Comparison of ENCODE assay signal across 8 cellular contexts in the genomic region with DNA sequence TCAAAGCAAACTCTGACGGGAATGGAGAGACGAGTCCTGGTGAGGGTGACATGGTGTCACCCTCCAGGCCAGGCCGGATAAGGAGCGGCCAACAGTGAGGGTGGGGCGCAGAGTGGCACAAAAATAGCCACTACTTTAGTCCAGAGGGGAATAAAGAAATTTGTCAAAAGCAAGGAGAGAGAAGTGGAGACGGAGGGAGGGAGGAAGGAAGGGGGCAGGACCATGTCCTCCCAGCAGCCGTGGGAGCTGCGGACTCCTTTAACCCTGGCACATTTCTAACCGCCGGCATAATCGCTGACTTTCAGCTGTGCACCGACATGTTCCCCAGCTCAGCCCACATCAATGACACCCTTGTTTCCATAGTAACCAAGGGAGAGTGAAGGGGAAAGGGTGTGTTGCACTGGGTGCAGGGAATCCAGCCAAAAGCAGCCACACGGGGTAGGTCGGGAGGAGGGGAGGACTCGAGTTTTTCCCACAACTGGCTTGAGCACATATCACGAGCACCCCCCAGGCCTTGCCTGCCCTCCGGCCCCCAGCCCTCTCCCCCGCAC. TPM values are rescaled to one million over a fixed set of nuclear protein-coding genes. Genes with fewer than 3 reads are reported as not detected.
DNase-seq lines count a peak whose midpoint lies in the region; ATAC-seq, FAIRE-seq and TF ChIP-seq lines count a peak whose summit lies in the region.

No MANE protein-coding gene starts in this region.

- H3K4me1 Mint-ChIP-seq in activated T-cell treated with anti-CD3 and anti-CD28 coated beads, Interleukin-2, amount 50 U/mL, for 72 hours (ENCODE audit: low read depth): peaks cover 34% of the 10 kb centered on the region
- peaks cover 23 to 83% (median 61%) of the 10 kb centered on the region in 4 donors for H3K4me1 Mint-ChIP-seq in naive thymus-derived CD8-positive, alpha-beta T cell

- H3K36me3 Mint-ChIP-seq in activated T-cell treated with anti-CD3 and anti-CD28 coated beads, Interleukin-2, amount 50 U/mL, for 72 hours (ENCODE audit: insufficient read depth in 2 of 2): no peaks in the 10 kb centered on the region
- no peaks in the 10 kb centered on the region for H3K36me3 Mint-ChIP-seq in naive thymus-derived CD8-positive, alpha-beta T cell

- DNase-seq in GM12891 (ENCODE audit: insufficient read length, low spot score) (peak; percentile 60), NCI-H2227 (lab: John Stamatoyannopoulos, UW; ENCODE audit: unreplicated experiment) (peak; percentile 76), fibroblast of gingiva (ENCODE audit: low read depth) (peak; percentile 62), T1000 (lab: John Stamatoyannopoulos, UW) (no peak), HEK293T (ENCODE audit: extremely low spot score) (no peak)
- peak; percentile 67 to 73 for DNase-seq in activated T-cell treated with anti-CD3 and anti-CD28 coated beads, Interleukin-2, amount 50 U/mL, for 72 hours
- peak; percentile 50 to 92 (median 85) for DNase-seq in naive thymus-derived CD8-positive, alpha-beta T cell
- DNase-seq in stimulated activated naive CD4-positive, alpha-beta T cell (lab: John Stamatoyannopoulos, UW): peak; percentile 50 to 89 (median 82)

- peak overlapping the region; percentile 82 to 83 for H3K4me3 Mint-ChIP-seq in activated T-cell treated with anti-CD3 and anti-CD28 coated beads, Interleukin-2, amount 50 U/mL, for 72 hours
- peak overlapping the region; percentile 75 to 91 (median 87) for H3K4me3 Mint-ChIP-seq in naive thymus-derived CD8-positive, alpha-beta T cell

- no peaks in the 10 kb centered on the region for H3K27me3 Mint-ChIP-seq in activated T-cell treated with anti-CD3 and anti-CD28 coated beads, Interleukin-2, amount 50 U/mL, for 72 hours (ENCODE audit: low read depth)
- no peaks in the 10 kb centered on the region for H3K27me3 Mint-ChIP-seq in naive thymus-derived CD8-positive, alpha-beta T cell

- peak; percentile 91 to 92 for ATAC-seq in activated T-cell treated with anti-CD3 and anti-CD28 coated beads, Interleukin-2, amount 50 U/mL, for 72 hours (replicated peaks in 1 of 2)
- ATAC-seq in naive thymus-derived CD8-positive, alpha-beta T cell: peak; percentile 87 to 95

- CTCF ChIA-PET in HEK293T (lab: Yijun Ruan, JAX): interaction anchor here (0.6 to 1.7 kb wide), 3 partner anchors 21 to 1660 kb away, joined by 3 read pairs; no protein-coding TSS in a partner anchor

- FAIRE-seq in GM12891 (lab: Jason Lieb, UNC): peak; percentile 88

- TF ChIP-seq POLR2A in GM12891 (IDR thresholded peaks at IDR 0.05; ENCODE audit: low read depth, low read length): no peak

- POLR2A ChIA-PET in naive thymus-derived CD8-positive, alpha-beta T cell (lab: Charles Lee): interaction anchor here (0.5 to 29.2 kb wide), 7 partner anchors 12 to 680 kb away, joined by 3 to 624 read pairs (median 21); partner anchors contain the start of genes ARL3, SFXN2, SUFU and TRIM8
- POLR2A ChIA-PET in HEK293T (lab: Yijun Ruan, JAX): interaction anchor here (1.5 kb wide), 1 partner anchor 29 kb away, joined by 5 read pairs; no protein-coding TSS in a partner anchor

- no peaks in the 10 kb centered on the region for H3K9me3 Mint-ChIP-seq in activated T-cell treated with anti-CD3 and anti-CD28 coated beads, Interleukin-2, amount 50 U/mL, for 72 hours
- H3K9me3 Mint-ChIP-seq in naive thymus-derived CD8-positive, alpha-beta T cell: no peaks in the 10 kb centered on the region

- H3K27ac Mint-ChIP-seq in activated T-cell treated with anti-CD3 and anti-CD28 coated beads, Interleukin-2, amount 50 U/mL, for 72 hours: peak overlapping the region; percentile 74
- peak overlapping the region; percentile 90 to 98 (median 96) for H3K27ac Mint-ChIP-seq in naive thymus-derived CD8-positive, alpha-beta T cell

TF ChIP-seq in GM12891, 5 proteins besides CTCF, POLR2A, EP300 and RAD21:
- TF ChIP-seq POU2F2 (IDR thresholded peaks at IDR 0.05; ENCODE audit: low read depth, low read length) (no peak), PAX5 (IDR thresholded peaks at IDR 0.05; ENCODE audit: insufficient read depth, low read length, severe bottlenecking) (no peak), SPI1 (IDR thresholded peaks at IDR 0.05; ENCODE audit: low read depth, low read length) (no peak), POLR2AphosphoS5 (IDR thresholded peaks at IDR 0.05; ENCODE audit: low read depth, low read length) (no peak), TAF1 (IDR thresholded peaks at IDR 0.05; ENCODE audit: low read depth, low read length) (no peak)

TF ChIP-seq in HEK293T, 16 proteins besides CTCF, POLR2A, EP300 and RAD21:
- no peak for TF ChIP-seq SP1 (IDR thresholded peaks at IDR 0.05)
- TF ChIP-seq FOXK2 (IDR thresholded peaks at IDR 0.05): no peak
- no peak for TF ChIP-seq HDGF (IDR thresholded peaks at IDR 0.05; ENCODE audit: borderline replicate concordance)
- no peak for TF ChIP-seq NFRKB (IDR thresholded peaks at IDR 0.05)
- no peak for TF ChIP-seq BHLHE40 (IDR thresholded peaks at IDR 0.05; ENCODE audit: borderline replicate concordance)
- no peak for TF ChIP-seq SUZ12 (IDR thresholded peaks at IDR 0.05)
- no peak for TF ChIP-seq ELF4 (IDR thresholded peaks at IDR 0.05)
- TF ChIP-seq ZNF384 (IDR thresholded peaks at IDR 0.05): no peak
- no peak for TF ChIP-seq FOXA1 (IDR thresholded peaks at IDR 0.05)
- TF ChIP-seq, protein P1, sequence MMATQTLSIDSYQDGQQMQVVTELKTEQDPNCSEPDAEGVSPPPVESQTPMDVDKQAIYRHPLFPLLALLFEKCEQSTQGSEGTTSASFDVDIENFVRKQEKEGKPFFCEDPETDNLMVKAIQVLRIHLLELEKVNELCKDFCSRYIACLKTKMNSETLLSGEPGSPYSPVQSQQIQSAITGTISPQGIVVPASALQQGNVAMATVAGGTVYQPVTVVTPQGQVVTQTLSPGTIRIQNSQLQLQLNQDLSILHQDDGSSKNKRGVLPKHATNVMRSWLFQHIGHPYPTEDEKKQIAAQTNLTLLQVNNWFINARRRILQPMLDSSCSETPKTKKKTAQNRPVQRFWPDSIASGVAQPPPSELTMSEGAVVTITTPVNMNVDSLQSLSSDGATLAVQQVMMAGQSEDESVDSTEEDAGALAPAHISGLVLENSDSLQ (IDR thresholded peaks at IDR 0.05): no peak
- TF ChIP-seq FOXM1 (IDR thresholded peaks at IDR 0.05; ENCODE audit: borderline replicate concordance): no peak

RNA-seq across cellular contexts. Expression of gene TRIM8, which starts 29.8 kb away (rescaled TPM):
- polyA plus RNA-seq in GM12891 (2012; ENCODE audit: low read depth, missing spikeins): 33.9 TPM
- total RNA-seq in activated T-cell treated with anti-CD3 and anti-CD28 coated beads, Interleukin-2, amount 50 U/mL, for 72 hours: 10 to 100 TPM; 57.9 to 58.2 TPM
- 10 to 100 TPM; 61.4 to 67.3 TPM for total RNA-seq in naive thymus-derived CD8-positive, alpha-beta T cell
- 10 to 100 TPM; 27.5 to 53.2 (median 34.7) TPM for polyA plus RNA-seq in naive thymus-derived CD8-positive, alpha-beta T cell

RNA-seq across cellular contexts. Expression of gene ARL3, which starts 40.2 kb away (rescaled TPM):
- polyA plus RNA-seq in GM12891 (2012; ENCODE audit: low read depth, missing spikeins): 9.7 TPM
- total RNA-seq in activated T-cell treated with anti-CD3 and anti-CD28 coated beads, Interleukin-2, amount 50 U/mL, for 72 hours: 1 to 10 TPM; 8.0 to 8.7 TPM
- 1 to 10 TPM; 3.6 to 3.8 TPM for total RNA-seq in naive thymus-derived CD8-positive, alpha-beta T cell
- polyA plus RNA-seq in naive thymus-derived CD8-positive, alpha-beta T cell: 1 to 10 TPM; 3.7 to 4.4 (median 3.9) TPM

RNA-seq across cellular contexts. Expression of gene SFXN2, which starts 40.4 kb away (rescaled TPM):
- 15.4 TPM for polyA plus RNA-seq in GM12891 (2012; ENCODE audit: low read depth, missing spikeins)
- 10 to 100 TPM in 1 of 2 donors, 1 to 10 TPM in 1; 7.5 to 10.4 TPM for total RNA-seq in activated T-cell treated with anti-CD3 and anti-CD28 coated beads, Interleukin-2, amount 50 U/mL, for 72 hours
- 10 to 100 TPM; 30.0 to 32.6 TPM for total RNA-seq in naive thymus-derived CD8-positive, alpha-beta T cell
- 10 to 100 TPM in 1 of 3 donors, 1 to 10 TPM in 2; 6.6 to 16.5 (median 9.0) TPM for polyA plus RNA-seq in naive thymus-derived CD8-positive, alpha-beta T cell

Comparison
In these comparisons a context has a peak if more than half of its experiments do, and no peak if none do; other contexts are left out.
1. DNase-seq: peak in GM12891 (single experiment), NCI-H2227 (single experiment), activated T-cell treated with anti-CD3 and anti-CD28 coated beads, Interleukin-2, amount 50 U/mL, for 72 hours (2 of 2), fibroblast of gingiva (single experiment), naive thymus-derived CD8-positive, alpha-beta T cell (10 of 10) and stimulated activated naive CD4-positive, alpha-beta T cell (6 of 6); none in T1000 (single experiment) and HEK293T (single experiment).